ENCODE assay signal across 9 cellular contexts in genomic region chr10:30581779-30582380, GRCh38. TPM values are rescaled to one million over a fixed set of nuclear protein-coding genes. Genes with fewer than 3 reads are reported as not detected.
DNase-seq lines count a peak whose midpoint lies in the region; ATAC-seq and TF ChIP-seq lines count a peak whose summit lies in the region.
"Had no signal": no experiment of that assay in that cellular context is flagged by ENCODE, and none has a peak within 500 bp of the region (broad histone marks: within the 10 kb centered on the region; RNA-seq: fewer than 3 reads in every experiment).

No MANE protein-coding gene starts in this region.

- TF ChIP-seq CTCF in chondrocyte (IDR thresholded peaks at IDR 0.05): peak; percentile 85

- no peaks in the 10 kb centered on the region for H3K9me3 Mint-ChIP-seq in chondrocyte (ENCODE audit: low read depth)
- H3K9me3 Mint-ChIP-seq in activated T-cell treated with anti-CD3 and anti-CD28 coated beads, Interleukin-2, amount 50 U/mL, for 4 hours: no peaks in the 10 kb centered on the region

- DNase-seq in AG20443 (ENCODE audit: low spot score) (peak; percentile 74), EL (peak; percentile 60), NCI-H2227 treated with DMSO at 0.1 percent for 48 hours (lab: John Stamatoyannopoulos, UW) (peak; percentile 5), chondrocyte (ENCODE audit: low spot score) (no peak), mesenteric fat pad (ENCODE audit: low spot score) (peak; percentile 4)
- no peak for DNase-seq in activated T-cell treated with anti-CD3 and anti-CD28 coated beads, Interleukin-2, amount 50 U/mL, for 4 hours
- DNase-seq in activated naive CD4-positive, alpha-beta T cell treated with Interleukin-2 at 50 U/mL for 16 hours: no peak
- DNase-seq: right cardiac atrium had no signal

- peaks cover 9% of the 10 kb centered on the region for H3K4me1 Mint-ChIP-seq in chondrocyte (ENCODE audit: low read depth)
- H3K4me1 Mint-ChIP-seq in activated T-cell treated with anti-CD3 and anti-CD28 coated beads, Interleukin-2, amount 50 U/mL, for 4 hours (ENCODE audit: low read depth): peaks cover 4% of the 10 kb centered on the region

- ATAC-seq in GM18873 (IDR thresholded peaks at IDR 0.05; ENCODE audit: low FRiP score, unreplicated experiment): no peak
- no peak for ATAC-seq in activated T-cell treated with anti-CD3 and anti-CD28 coated beads, Interleukin-2, amount 50 U/mL, for 4 hours

- no peak overlapping the region for H3K4me3 Mint-ChIP-seq in chondrocyte (ENCODE audit: unreplicated experiment)
- H3K4me3 Mint-ChIP-seq in activated T-cell treated with anti-CD3 and anti-CD28 coated beads, Interleukin-2, amount 50 U/mL, for 4 hours: no peak overlapping the region

- no peak overlapping the region for H3K27ac Mint-ChIP-seq in chondrocyte (ENCODE audit: unreplicated experiment)

- peaks cover 2% of the 10 kb centered on the region for H3K27me3 Mint-ChIP-seq in chondrocyte (ENCODE audit: low read depth)
- peaks cover 7% of the 10 kb centered on the region for H3K27me3 Mint-ChIP-seq in activated T-cell treated with anti-CD3 and anti-CD28 coated beads, Interleukin-2, amount 50 U/mL, for 4 hours (ENCODE audit: low read depth)

- H3K36me3 Mint-ChIP-seq in chondrocyte (ENCODE audit: low read depth): no peaks in the 10 kb centered on the region
- no peaks in the 10 kb centered on the region for H3K36me3 Mint-ChIP-seq in activated T-cell treated with anti-CD3 and anti-CD28 coated beads, Interleukin-2, amount 50 U/mL, for 4 hours (ENCODE audit: insufficient read depth)

RNA-seq across cellular contexts. Expression of gene LYZL2, which starts 47.7 kb away (rescaled TPM):
- total RNA-seq in chondrocyte (not detected in 3 replicates), mesenteric fat pad (not detected)
- not detected for total RNA-seq in activated T-cell treated with anti-CD3 and anti-CD28 coated beads, Interleukin-2, amount 50 U/mL, for 4 hours
- total RNA-seq: right cardiac atrium had no signal

Comparison
In these comparisons a context has a peak if more than half of its experiments do, and no peak if none do; other contexts are left out.
1. DNase-seq: peak in AG20443 (single experiment), EL (single experiment), NCI-H2227 treated with DMSO at 0.1 percent for 48 hours (single experiment) and mesenteric fat pad (single experiment); none in chondrocyte (single experiment), activated T-cell treated with anti-CD3 and anti-CD28 coated beads, Interleukin-2, amount 50 U/mL, for 4 hours (single experiment) and activated naive CD4-positive, alpha-beta T cell treated with Interleukin-2 at 50 U/mL for 16 hours (single experiment).